In the genomic region with DNA sequence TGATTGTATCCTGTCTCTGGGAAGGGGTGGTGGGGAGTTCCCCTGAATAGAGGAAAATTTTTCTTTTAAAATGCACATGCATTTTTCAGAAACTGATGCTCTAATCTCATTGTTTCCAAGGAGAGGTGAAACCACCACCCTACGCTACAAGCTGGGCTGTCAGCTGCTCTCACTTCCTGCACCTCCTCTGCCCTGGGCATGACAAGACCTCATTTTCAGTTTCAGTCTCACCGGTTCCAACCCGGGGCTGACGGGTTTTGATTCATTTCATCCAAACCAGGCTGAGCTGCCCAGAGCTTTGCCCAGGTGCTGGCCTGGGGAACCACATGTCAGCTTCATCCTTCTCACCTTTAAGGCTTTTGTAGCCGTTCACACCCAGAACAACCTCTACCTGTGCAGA, we compare ENCODE assay signal across 10 cellular contexts.
DNase-seq lines count a peak whose midpoint lies in the region; ATAC-seq and TF ChIP-seq lines count a peak whose summit lies in the region.
"Had no signal": no experiment of that assay in that cellular context is flagged by ENCODE, and none has a peak within 500 bp of the region (broad histone marks: within the 10 kb centered on the region; RNA-seq: fewer than 3 reads in every experiment).

No MANE protein-coding gene starts in this region.

- peaks cover 0 to 28% (median 2%) of the 10 kb centered on the region in 45 donors for H3K27me3 ChIP-seq in dorsolateral prefrontal cortex

- peaks cover 6% of the 10 kb centered on the region for H3K9me3 Mint-ChIP-seq in T-helper 2 cell treated with Interferon-gamma antibody and Interleukin-4, amounts not matched to agents 5 μg/mL and 100 μg/mL, for 36 hours
- no peaks in the 10 kb centered on the region for H3K9me3 Mint-ChIP-seq in natural killer cell

- H3K27me3 Mint-ChIP-seq in T-helper 2 cell treated with Interferon-gamma antibody and Interleukin-4, amounts not matched to agents 5 μg/mL and 100 μg/mL, for 36 hours (ENCODE audit: low read depth) = peaks cover 2% of the 10 kb centered on the region
- peaks cover 7 to 20% of the 10 kb centered on the region in 2 donors for H3K27me3 Mint-ChIP-seq in natural killer cell (ENCODE audit: low read depth in 2 of 2)

- no peak for TF ChIP-seq CTCF in natural killer cell (IDR thresholded peaks at IDR 0.05)
- TF ChIP-seq CTCF in dorsolateral prefrontal cortex (IDR thresholded peaks at IDR 0.05 in 54 of 56, conservative IDR thresholded peaks at IDR 0.05 in 2 of 56; ENCODE audit: low read depth in 1 of 56, partially characterized antibody in 56 of 56) = no peak

- ATAC-seq in GM18498 (IDR thresholded peaks at IDR 0.05; ENCODE audit: unreplicated experiment) (peak; percentile 99), GM21737 (IDR thresholded peaks at IDR 0.05; ENCODE audit: unreplicated experiment) (peak; percentile 88), natural killer cell (peak in 2 of 3 donors; percentile 68 to 78), HG03025 (IDR thresholded peaks at IDR 0.05; ENCODE audit: low FRiP score, unreplicated experiment) (no peak)

- no peak overlapping the region for H3K27ac ChIP-seq in dorsolateral prefrontal cortex
- H3K27ac ChIP-seq: HL-60 had no signal

- H3K36me3 Mint-ChIP-seq in T-helper 2 cell treated with Interferon-gamma antibody and Interleukin-4, amounts not matched to agents 5 μg/mL and 100 μg/mL, for 36 hours (ENCODE audit: low read depth) = peaks cover 6% of the 10 kb centered on the region
- H3K36me3 Mint-ChIP-seq in natural killer cell = no peaks in the 10 kb centered on the region
- H3K36me3 Mint-ChIP-seq: brain had no signal

- H3K27ac Mint-ChIP-seq in T-helper 2 cell treated with Interferon-gamma antibody and Interleukin-4, amounts not matched to agents 5 μg/mL and 100 μg/mL, for 36 hours = peak overlapping the region; percentile 91
- H3K27ac Mint-ChIP-seq in natural killer cell = no peak overlapping the region

- no peak overlapping the region for H3K4me3 ChIP-seq in dorsolateral prefrontal cortex

- peak; percentile 80 for DNase-seq in T-helper 2 cell treated with Interferon-gamma antibody and Interleukin-4, amounts not matched to agents 5 μg/mL and 100 μg/mL, for 36 hours (ENCODE audit: low spot score)
- DNase-seq in natural killer cell = no peak
- no peak for DNase-seq in HCEC 1CT
- DNase-seq in NCI-H748 treated with DMSO at 0.1 percent for 48 hours (lab: John Stamatoyannopoulos, UW) = no peak
- no peak for DNase-seq in dorsolateral prefrontal cortex

- intact Hi-C loops in natural killer cell (cut with micrococcal nuclease) = no loop called here
- intact Hi-C loops in dorsolateral prefrontal cortex (cut with DNase I) = no loop called here

- H3K4me3 Mint-ChIP-seq in T-helper 2 cell treated with Interferon-gamma antibody and Interleukin-4, amounts not matched to agents 5 μg/mL and 100 μg/mL, for 36 hours = peak overlapping the region; percentile 70
- H3K4me3 Mint-ChIP-seq in natural killer cell = peak overlapping the region; percentile 45

- H3K4me1 Mint-ChIP-seq in T-helper 2 cell treated with Interferon-gamma antibody and Interleukin-4, amounts not matched to agents 5 μg/mL and 100 μg/mL, for 36 hours (ENCODE audit: low read depth) = peaks cover 62% of the 10 kb centered on the region
- H3K4me1 Mint-ChIP-seq in natural killer cell = peaks cover 0 to 13% of the 10 kb centered on the region in 2 donors
